In the genomic region with DNA sequence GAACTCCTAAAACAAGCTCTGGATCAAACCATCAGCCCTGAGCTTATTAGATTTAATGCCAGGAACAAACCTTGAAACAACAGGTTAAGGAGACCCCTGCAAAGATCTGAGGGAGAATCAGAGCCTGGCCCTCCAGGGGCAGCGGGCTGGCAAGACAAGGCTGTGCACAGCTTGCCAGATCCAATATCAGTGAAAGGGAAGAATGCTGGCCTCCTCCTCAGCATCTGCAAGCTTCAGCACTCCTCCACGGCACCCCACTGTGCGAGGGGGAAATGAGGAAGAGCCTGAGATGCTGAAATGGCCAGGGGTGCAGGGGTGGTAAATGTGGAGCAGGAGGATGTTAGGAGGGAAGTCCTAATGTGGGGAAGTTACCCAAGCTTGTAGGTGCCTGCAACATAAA, we compare ENCODE assay signal across 18 cellular contexts.
DNase-seq lines count a peak whose midpoint lies in the region; ATAC-seq and TF ChIP-seq lines count a peak whose summit lies in the region.
"Had no signal": no experiment of that assay in that cellular context is flagged by ENCODE, and none has a peak within 500 bp of the region (broad histone marks: within the 10 kb centered on the region; RNA-seq: fewer than 3 reads in every experiment).

No MANE protein-coding gene starts in this region.

- no peak overlapping the region for H3K9ac ChIP-seq in endodermal cell (ENCODE audit: extremely low read depth, low read length, poor library complexity, severe bottlenecking)
- H3K9ac ChIP-seq: BLaER1 treated with 17β-estradiol and CSF1 and Interleukin-3, amounts not matched to agents 10 nM and 100 nM had no signal

- H3K36me3 Mint-ChIP-seq in endodermal cell (ENCODE audit: low read depth) (peaks cover 8% of the 10 kb centered on the region), natural killer cell (no peaks in the 10 kb centered on the region)
- H3K36me3 Mint-ChIP-seq: CD8-positive, alpha-beta memory T cell had no signal

- ATAC-seq in HG02798 (IDR thresholded peaks at IDR 0.05; ENCODE audit: poor library complexity, unreplicated experiment) (no peak), natural killer cell (no peak), left ventricle myocardium superior (no peak)

- H3K36me3 ChIP-seq in endodermal cell (ENCODE audit: control insufficient read depth, insufficient read depth, low read length) = no peaks in the 10 kb centered on the region
- H3K36me3 ChIP-seq: BLaER1 treated with 17β-estradiol and CSF1 and Interleukin-3, amounts not matched to agents 10 nM and 100 nM; SJCRH30 had no signal

- H3K9me3 Mint-ChIP-seq in endodermal cell (no peaks in the 10 kb centered on the region), natural killer cell (peaks cover 4 to 6% of the 10 kb centered on the region in 2 donors)

- WGBS in endodermal cell (ENCODE audit: insufficient coverage in 1 of 2, insufficient read length in 1 of 2), 2 experiments = 60 to 87% methylated on average over 1 to 3 of the region's 3 CpGs

- DNase-seq in NOMO-1 treated with DMSO at 0.1 percent for 48 hours (lab: John Stamatoyannopoulos, UW; ENCODE audit: unreplicated experiment) = peak; percentile 17
- no peak for DNase-seq in NOMO-1 (lab: John Stamatoyannopoulos, UW; ENCODE audit: unreplicated experiment in 2 of 2)
- peak; percentile 42 for DNase-seq in SIG-M5 (lab: John Stamatoyannopoulos, UW)
- DNase-seq in endodermal cell = peak; percentile 71
- DNase-seq in retina = peak; percentile 60
- DNase-seq in natural killer cell = no peak
- DNase-seq in left ventricle myocardium superior = no peak
- DNase-seq: CD8-positive, alpha-beta memory T cell; DMS79 treated with DMSO at 0.1 percent for 48 hours; HCEC 1CT; NCI-H1436 treated with DMSO at 0.1 percent for 48 hours; NCI-H2029 treated with DMSO at 0.1 percent for 48 hours; NCI-H510A; RPMI8226; SJCRH30 had no signal

- no peak for TF ChIP-seq CTCF in endodermal cell (conservative IDR thresholded peaks at IDR 0.05)
- no peak for TF ChIP-seq CTCF in natural killer cell (IDR thresholded peaks at IDR 0.05)

- H3K4me3 Mint-ChIP-seq in endodermal cell (no peak overlapping the region), natural killer cell (no peak overlapping the region)
- H3K4me3 Mint-ChIP-seq: CD8-positive, alpha-beta memory T cell had no signal

- no peak overlapping the region for H3K27ac ChIP-seq in endodermal cell (ENCODE audit: low read depth, low read length)
- H3K27ac ChIP-seq: BLaER1 treated with 17β-estradiol and CSF1 and Interleukin-3, amounts not matched to agents 10 nM and 100 nM; HL-60; SJCRH30 had no signal

- H3K4me3 ChIP-seq in endodermal cell (ENCODE audit: low read length) = no peak overlapping the region
- H3K4me3 ChIP-seq: BLaER1 treated with 17β-estradiol and CSF1 and Interleukin-3, amounts not matched to agents 10 nM and 100 nM; SJCRH30 had no signal

- no peaks in the 10 kb centered on the region for H3K27me3 ChIP-seq in endodermal cell (ENCODE audit: control insufficient read depth, insufficient read depth, low read length, poor library complexity, severe bottlenecking)
- H3K27me3 ChIP-seq: BLaER1 treated with 17β-estradiol and CSF1 and Interleukin-3, amounts not matched to agents 10 nM and 100 nM; SJCRH30 had no signal

- H3K27me3 Mint-ChIP-seq in endodermal cell (ENCODE audit: insufficient read depth) (no peaks in the 10 kb centered on the region), natural killer cell (ENCODE audit: low read depth in 2 of 2) (peaks cover 0 to 3% of the 10 kb centered on the region in 2 donors)

- H3K27ac Mint-ChIP-seq in endodermal cell = no peak overlapping the region
- H3K27ac Mint-ChIP-seq in natural killer cell = no peak overlapping the region
- H3K27ac Mint-ChIP-seq: CD8-positive, alpha-beta memory T cell had no signal

- H3K4me1 ChIP-seq in endodermal cell (ENCODE audit: control insufficient read depth, insufficient read depth, low read length) = peaks cover 4% of the 10 kb centered on the region
- H3K4me1 ChIP-seq: SJCRH30 had no signal

- intact Hi-C loops in natural killer cell (cut with micrococcal nuclease) (no loop called here), left ventricle myocardium superior (cut with micrococcal nuclease) (no loop called here)

- no peaks in the 10 kb centered on the region for H3K9me3 ChIP-seq in endodermal cell (ENCODE audit: control insufficient read depth, low read length)
- H3K9me3 ChIP-seq: BLaER1 treated with 17β-estradiol and CSF1 and Interleukin-3, amounts not matched to agents 10 nM and 100 nM; SJCRH30 had no signal

- H3K4me1 Mint-ChIP-seq in endodermal cell (peaks cover 45% of the 10 kb centered on the region), natural killer cell (no peaks in the 10 kb centered on the region)
- H3K4me1 Mint-ChIP-seq: CD8-positive, alpha-beta memory T cell had no signal

Comparison
In these comparisons a context has a peak if more than half of its experiments do, and no peak if none do; other contexts are left out.
1. DNase-seq: peak in NOMO-1 treated with DMSO at 0.1 percent for 48 hours (single experiment), SIG-M5 (single experiment), endodermal cell (single experiment) and retina (single experiment); none in NOMO-1 (0 of 2), natural killer cell (single experiment) and left ventricle myocardium superior (single experiment).